1 cellular context compared by ENCODE assay signal in genomic region chr3:9901967-9902366, GRCh38.
A peak's percentile ranks its signal among the peaks of the same experiment; 100 is the strongest.
TF ChIP-seq lines count a peak whose summit lies in the region.

No MANE protein-coding gene starts in this region.

TF ChIP-seq in GM12878, 131 proteins besides CTCF, POLR2A, EP300 and RAD21:
- no peak for TF ChIP-seq CHD2 (IDR thresholded peaks at IDR 0.05; ENCODE audit: borderline replicate concordance, low read depth, low read length)
- TF ChIP-seq RUNX3 (IDR thresholded peaks at IDR 0.05; ENCODE audit: low read length) = peak; percentile 61
